ENCODE assay signal across 8 cellular contexts in the genomic region with DNA sequence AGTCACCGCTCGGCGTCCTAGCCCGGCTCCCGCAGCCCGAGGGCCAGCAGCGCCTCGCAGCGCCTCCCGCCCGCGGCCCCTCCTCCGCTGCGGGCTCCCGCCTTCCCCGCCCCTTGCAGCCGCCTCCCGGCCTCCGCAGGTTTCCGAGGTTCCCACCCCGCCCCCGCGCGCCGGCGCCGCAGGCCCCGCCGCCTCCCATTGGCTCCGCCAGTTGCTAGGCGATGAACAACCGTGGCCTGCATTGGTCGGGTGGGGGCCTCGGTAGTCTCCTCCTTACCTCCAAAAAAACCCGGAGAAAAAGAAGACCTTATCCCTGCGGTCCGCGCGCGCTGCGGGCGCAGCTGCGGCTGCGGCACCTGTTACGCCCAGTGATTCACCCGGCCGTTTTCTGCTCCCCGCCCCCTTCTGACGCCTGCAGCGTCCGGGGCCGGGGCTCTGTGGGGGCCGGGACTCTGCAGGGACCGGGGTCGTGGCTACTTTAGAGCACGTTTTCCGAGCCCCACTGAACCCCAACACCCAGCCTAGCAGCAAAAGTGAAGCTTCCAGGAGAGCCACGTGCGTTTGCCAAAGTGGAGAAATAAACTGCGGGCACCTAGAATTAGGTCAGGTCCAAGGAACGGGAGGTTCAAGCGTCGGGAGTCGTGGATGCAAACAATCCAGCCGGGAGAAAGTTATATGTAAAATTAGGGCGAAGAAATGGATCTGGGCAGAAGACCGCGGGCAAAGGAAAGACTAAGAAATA. TPM values are rescaled to one million over a fixed set of nuclear protein-coding genes. Genes with fewer than 3 reads are reported as not detected.
DNase-seq lines count a peak whose midpoint lies in the region; ATAC-seq and TF ChIP-seq lines count a peak whose summit lies in the region.

A gene with protein sequence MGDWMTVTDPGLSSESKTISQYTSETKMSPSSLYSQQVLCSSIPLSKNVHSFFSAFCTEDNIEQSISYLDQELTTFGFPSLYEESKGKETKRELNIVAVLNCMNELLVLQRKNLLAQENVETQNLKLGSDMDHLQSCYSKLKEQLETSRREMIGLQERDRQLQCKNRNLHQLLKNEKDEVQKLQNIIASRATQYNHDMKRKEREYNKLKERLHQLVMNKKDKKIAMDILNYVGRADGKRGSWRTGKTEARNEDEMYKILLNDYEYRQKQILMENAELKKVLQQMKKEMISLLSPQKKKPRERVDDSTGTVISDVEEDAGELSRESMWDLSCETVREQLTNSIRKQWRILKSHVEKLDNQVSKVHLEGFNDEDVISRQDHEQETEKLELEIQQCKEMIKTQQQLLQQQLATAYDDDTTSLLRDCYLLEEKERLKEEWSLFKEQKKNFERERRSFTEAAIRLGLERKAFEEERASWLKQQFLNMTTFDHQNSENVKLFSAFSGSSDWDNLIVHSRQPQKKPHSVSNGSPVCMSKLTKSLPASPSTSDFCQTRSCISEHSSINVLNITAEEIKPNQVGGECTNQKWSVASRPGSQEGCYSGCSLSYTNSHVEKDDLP (minus strand): TSS at position 65 of the 742 bp plus-strand sequence. CDS start 19,242 bp downstream, outside the sequence.

- DNase-seq in AG09309 (ENCODE audit: low read depth) (peak; percentile 73), NCI-H345 (lab: John Stamatoyannopoulos, UW) (peak; percentile 99), activated B cell treated with CpG ODN at 0.5 μM for 24 hours (peak; percentile 100), inferior parietal cortex (ENCODE audit: extremely low spot score) (peak; percentile 91), smooth muscle cell of the brain vasculature (ENCODE audit: low read depth, low spot score) (peak; percentile 76)
- peak; percentile 98 for DNase-seq in central memory CD4-positive, alpha-beta T cell

- H3K9me3 Mint-ChIP-seq in activated B cell treated with CpG ODN at 0.5 μM for 24 hours = no peaks in the 10 kb centered on the region

- intact Hi-C loops in activated B cell treated with CpG ODN at 0.5 μM for 24 hours (cut with micrococcal nuclease) = loop anchor here (1.0 to 10.0 kb wide), 14 partner anchors 10 to 1017 kb away; a partner anchor contains a TSS

- POLR2A ChIA-PET in activated B cell treated with CpG ODN at 0.5 μM for 24 hours (lab: Charles Lee) = interaction anchor here (2.5 kb wide), 1 partner anchor 184 kb away, joined by 7 read pairs; a partner anchor contains a TSS

- peak within 1 kb of the TSS; percentile 91 for H3K4me3 Mint-ChIP-seq in activated B cell treated with CpG ODN at 0.5 μM for 24 hours

- ATAC-seq in GM19025 (IDR thresholded peaks at IDR 0.05; ENCODE audit: low read depth, unreplicated experiment) = peak; percentile 94
- ATAC-seq in HG03280 (IDR thresholded peaks at IDR 0.05; ENCODE audit: unreplicated experiment) = peak; percentile 92
- ATAC-seq in activated B cell treated with CpG ODN at 0.5 μM for 24 hours (ENCODE audit: low read depth) = peak; percentile 86

- peak within 1 kb of the TSS; percentile 89 for H3K27ac Mint-ChIP-seq in activated B cell treated with CpG ODN at 0.5 μM for 24 hours

- no peaks in the 10 kb centered on the region for H3K36me3 Mint-ChIP-seq in activated B cell treated with CpG ODN at 0.5 μM for 24 hours (ENCODE audit: low read depth)

- H3K4me3 ChIP-seq in AG09309 (ENCODE audit: control insufficient read depth, low read depth, low read length) = peak within 1 kb of the TSS; percentile 62

- CTCF ChIA-PET in activated B cell treated with CpG ODN at 0.5 μM for 24 hours (lab: Charles Lee) = no interaction called here

- no peak for TF ChIP-seq CTCF in AG09309 (IDR thresholded peaks at IDR 0.05; ENCODE audit: control insufficient read depth, insufficient read depth, low read depth, low read length, missing control alignments)
- no peak for TF ChIP-seq CTCF in activated B cell treated with CpG ODN at 0.5 μM for 24 hours (IDR thresholded peaks at IDR 0.05)

- no peaks in the 10 kb centered on the region for H3K27me3 Mint-ChIP-seq in activated B cell treated with CpG ODN at 0.5 μM for 24 hours

- H3K4me1 Mint-ChIP-seq in activated B cell treated with CpG ODN at 0.5 μM for 24 hours = peaks cover 32% of the 10 kb centered on the region

RNA-seq across cellular contexts. Expression of the gene that starts here (rescaled TPM):
- 4.5 and 5.4 TPM in 2 replicates for total RNA-seq in activated B cell treated with CpG ODN at 0.5 μM for 24 hours

Comparison
In these comparisons a context has a peak if more than half of its experiments do, and no peak if none do; other contexts are left out.
1. Peak in every context shown above with its lines: DNase-seq, ATAC-seq and H3K4me3 ChIP-seq.